9 cellular contexts compared by ENCODE assay signal in genomic region chr6:41577865-41578713, GRCh38. TPM values are rescaled to one million over a fixed set of nuclear protein-coding genes. Genes with fewer than 3 reads are reported as not detected.
A peak's percentile ranks its signal among the peaks of the same experiment; 100 is the strongest.
DNase-seq lines count a peak whose midpoint lies in the region; ATAC-seq and TF ChIP-seq lines count a peak whose summit lies in the region.
"Had no signal": no experiment of that assay in that cellular context is flagged by ENCODE, and none has a peak within 500 bp of the region (broad histone marks: within the 10 kb centered on the region; RNA-seq: fewer than 3 reads in every experiment).

No MANE protein-coding gene starts in this region.

- no peaks in the 10 kb centered on the region for H3K36me3 Mint-ChIP-seq in activated naive CD4-positive, alpha-beta T cell treated with anti-CD3 and anti-CD28 coated beads, Interleukin-2, amount 10 ng/mL, durations not matched to agents 7 days and 5 days
- no peaks in the 10 kb centered on the region for H3K36me3 Mint-ChIP-seq in activated naive CD4-positive, alpha-beta T cell treated with anti-CD3 and anti-CD28 coated beads, Interleukin-2, amount 50 U/mL, for 72 hours

- peak overlapping the region; percentile 86 for H3K27ac ChIP-seq in PC-3 (ENCODE audit: low read length)
- H3K27ac ChIP-seq in effector memory CD4-positive, alpha-beta T cell (ENCODE audit: insufficient read depth, low read length, poor library complexity, severe bottlenecking) = no peak overlapping the region
- H3K27ac ChIP-seq: neutrophil had no signal

- no peaks in the 10 kb centered on the region for H3K9me3 Mint-ChIP-seq in activated naive CD4-positive, alpha-beta T cell treated with anti-CD3 and anti-CD28 coated beads, Interleukin-2, amount 10 ng/mL, durations not matched to agents 7 days and 5 days
- no peaks in the 10 kb centered on the region for H3K9me3 Mint-ChIP-seq in activated naive CD4-positive, alpha-beta T cell treated with anti-CD3 and anti-CD28 coated beads, Interleukin-2, amount 50 U/mL, for 72 hours

- H3K4me3 Mint-ChIP-seq in activated naive CD4-positive, alpha-beta T cell treated with anti-CD3 and anti-CD28 coated beads, Interleukin-2, amount 10 ng/mL, durations not matched to agents 7 days and 5 days = no peak overlapping the region

- H2AFZ ChIP-seq in PC-3 (ENCODE audit: low read length) = peak overlapping the region; percentile 79

- H3K36me3 ChIP-seq in PC-3 (ENCODE audit: low read depth, low read length) = no peaks in the 10 kb centered on the region; the same call in 1 of the 2 replicates
- no peaks in the 10 kb centered on the region for H3K36me3 ChIP-seq in effector memory CD4-positive, alpha-beta T cell (ENCODE audit: control insufficient read depth, insufficient read depth, low read length)
- H3K36me3 ChIP-seq: neutrophil had no signal

- H3K27me3 Mint-ChIP-seq in activated naive CD4-positive, alpha-beta T cell treated with anti-CD3 and anti-CD28 coated beads, Interleukin-2, amount 10 ng/mL, durations not matched to agents 7 days and 5 days = peaks cover 13% of the 10 kb centered on the region

- TF ChIP-seq CTCF in PC-3 (conservative IDR thresholded peaks at IDR 0.05; ENCODE audit: low read depth, low read length) = no peak
- TF ChIP-seq CTCF in fibroblast of pulmonary artery (IDR thresholded peaks at IDR 0.05; ENCODE audit: low read length, missing control alignments) = no peak

- H3K9ac ChIP-seq in PC-3 (ENCODE audit: low read length) = peak overlapping the region; percentile 40

- DNase-seq in activated naive CD4-positive, alpha-beta T cell treated with anti-CD3 and anti-CD28 coated beads, Interleukin-2, amount 10 ng/mL, durations not matched to agents 7 days and 5 days = no peak
- no peak for DNase-seq in activated naive CD4-positive, alpha-beta T cell treated with anti-CD3 and anti-CD28 coated beads, Interleukin-2, amount 50 U/mL, for 72 hours (ENCODE audit: low spot score in 2 of 2)
- DNase-seq in PC-3 (peak; percentile 89), fibroblast of pulmonary artery (ENCODE audit: low read depth) (peak; percentile 37), retina (peak; percentile 75), T-helper 9 cell (no peak)
- DNase-seq in effector memory CD4-positive, alpha-beta T cell = no peak

- H3K27me3 ChIP-seq in PC-3 (ENCODE audit: low read length) = no peaks in the 10 kb centered on the region
- H3K27me3 ChIP-seq in effector memory CD4-positive, alpha-beta T cell (replicated peaks; ENCODE audit: control insufficient read depth, insufficient read depth, low read length, poor library complexity, severe bottlenecking) = no peaks in the 10 kb centered on the region
- H3K27me3 ChIP-seq: neutrophil had no signal

- peaks cover 44% of the 10 kb centered on the region for H3K4me1 ChIP-seq in PC-3 (ENCODE audit: insufficient read depth, low read length)
- H3K4me1 ChIP-seq in effector memory CD4-positive, alpha-beta T cell (ENCODE audit: control insufficient read depth, insufficient read depth, low read length, poor library complexity, severe bottlenecking) = no peaks in the 10 kb centered on the region

- H3F3A ChIP-seq in PC-3 (ENCODE audit: low read length, unreplicated experiment) = peaks cover 5% of the 10 kb centered on the region

- H3K9me2 ChIP-seq in PC-3 (replicated peaks; ENCODE audit: low read length) = no peaks in the 10 kb centered on the region

- intact Hi-C loops in PC-3 (cut with micrococcal nuclease) = no loop called here

- H4K20me1 ChIP-seq in PC-3 (ENCODE audit: low read length) = no peaks in the 10 kb centered on the region

- H3K4me3 ChIP-seq in PC-3 (ENCODE audit: low read length) (peak overlapping the region; percentile 56; the same call in 1 of the 2 replicates), fibroblast of pulmonary artery (replicated peaks; ENCODE audit: low read depth, low read length) (no peak overlapping the region)
- H3K4me3 ChIP-seq in effector memory CD4-positive, alpha-beta T cell (ENCODE audit: insufficient read depth, low read depth, low read length, poor library complexity, severe bottlenecking) = no peak overlapping the region

- no TSS peak for BruUV-seq in PC-3 (replicated peaks; lab: Mats Ljungman, UMichigan)

- peak overlapping the region; percentile 85 for H3K4me2 ChIP-seq in PC-3 (ENCODE audit: low read length)

- no peak for ATAC-seq in activated naive CD4-positive, alpha-beta T cell treated with anti-CD3 and anti-CD28 coated beads, Interleukin-2, amount 50 U/mL, for 72 hours
- ATAC-seq in PC-3 (peak; percentile 75), HG03045 (IDR thresholded peaks at IDR 0.05; ENCODE audit: unreplicated experiment) (no peak)

- POLR2A ChIA-PET in PC-3 (lab: Charles Lee; ENCODE audit: unreplicated experiment) = no interaction called here

- H3K9me3 ChIP-seq in PC-3 (ENCODE audit: low read length) = no peaks in the 10 kb centered on the region
- no peaks in the 10 kb centered on the region for H3K9me3 ChIP-seq in effector memory CD4-positive, alpha-beta T cell (ENCODE audit: control insufficient read depth, low read length)
- H3K9me3 ChIP-seq: neutrophil had no signal

- H3K79me2 ChIP-seq in PC-3 (ENCODE audit: low read length) = no peaks in the 10 kb centered on the region

- peak overlapping the region; percentile 8 for H3K27ac Mint-ChIP-seq in activated naive CD4-positive, alpha-beta T cell treated with anti-CD3 and anti-CD28 coated beads, Interleukin-2, amount 10 ng/mL, durations not matched to agents 7 days and 5 days
- peak overlapping the region in 1 of 2 donors; percentile 27 for H3K27ac Mint-ChIP-seq in activated naive CD4-positive, alpha-beta T cell treated with anti-CD3 and anti-CD28 coated beads, Interleukin-2, amount 50 U/mL, for 72 hours

- CTCF ChIA-PET in activated naive CD4-positive, alpha-beta T cell treated with anti-CD3 and anti-CD28 coated beads, Interleukin-2, amount 10 ng/mL, durations not matched to agents 7 days and 5 days (lab: Charles Lee) = interaction anchor here (2.6 kb wide), 1 partner anchor 210 kb away, joined by 7 read pairs; no protein-coding TSS in a partner anchor
- CTCF ChIA-PET in PC-3 (lab: Charles Lee) = interaction anchor here (0.5 to 0.7 kb wide), 3 partner anchors 17 to 111 kb away, joined by 3 to 10 read pairs (median 3); no protein-coding TSS in a partner anchor

- no peaks in the 10 kb centered on the region for H3K4me1 Mint-ChIP-seq in activated naive CD4-positive, alpha-beta T cell treated with anti-CD3 and anti-CD28 coated beads, Interleukin-2, amount 10 ng/mL, durations not matched to agents 7 days and 5 days

RNA-seq across cellular contexts. Expression of gene FOXP4, which starts 31.9 kb away (rescaled TPM):
- 10 to 100 TPM in 1 of 2 donors, 1 to 10 TPM in 1; 3.7 to 17.4 TPM for total RNA-seq in activated naive CD4-positive, alpha-beta T cell treated with anti-CD3 and anti-CD28 coated beads, Interleukin-2, amount 50 U/mL, for 72 hours
- 6.7 and 15.5 TPM in 2 replicates for total RNA-seq in PC-3 (2014; rRNA removed)

Comparison
In these comparisons a context has a peak if more than half of its experiments do, and no peak if none do; other contexts are left out.
1. DNase-seq: peak in PC-3 (single experiment), fibroblast of pulmonary artery (single experiment) and retina (single experiment); none in activated naive CD4-positive, alpha-beta T cell treated with anti-CD3 and anti-CD28 coated beads, Interleukin-2, amount 10 ng/mL, durations not matched to agents 7 days and 5 days (single experiment), activated naive CD4-positive, alpha-beta T cell treated with anti-CD3 and anti-CD28 coated beads, Interleukin-2, amount 50 U/mL, for 72 hours (0 of 2), T-helper 9 cell (single experiment) and effector memory CD4-positive, alpha-beta T cell (0 of 3).